10 cellular contexts compared by ENCODE assay signal in genomic region chr10:69051710-69052487, GRCh38. TPM values are rescaled to one million over a fixed set of nuclear protein-coding genes. Genes with fewer than 3 reads are reported as not detected.
DNase-seq lines count a peak whose midpoint lies in the region; ATAC-seq, FAIRE-seq and TF ChIP-seq lines count a peak whose summit lies in the region.
"Had no signal": no experiment of that assay in that cellular context is flagged by ENCODE, and none has a peak within 500 bp of the region (broad histone marks: within the 10 kb centered on the region; RNA-seq: fewer than 3 reads in every experiment).

No MANE protein-coding gene starts in this region.

- no peaks in the 10 kb centered on the region for H3K9me1 ChIP-seq in K562 (ENCODE audit: control insufficient read depth, insufficient read depth, low read length)

- TF ChIP-seq POLR2A in HepG2 (IDR thresholded peaks at IDR 0.05; ENCODE audit: insufficient read depth in 1 of 2, low read depth in 2 of 2, low read length in 2 of 2) (no peak), K562 (conservative IDR thresholded peaks at IDR 0.05) (no peak), right lobe of liver (IDR thresholded peaks at IDR 0.05) (no peak), transverse colon (IDR thresholded peaks at IDR 0.05) (no peak)

- H3K4me3 ChIP-seq in liver (ENCODE audit: low read depth in 1 of 3, low read length in 3 of 3) (no peak overlapping the region), HepG2 (replicated peaks in 1 of 3; ENCODE audit: insufficient read depth in 1 of 3, low read depth in 2 of 3, low read length in 3 of 3) (no peak overlapping the region), K562 (no peak overlapping the region), right lobe of liver (no peak overlapping the region), transverse colon (no peak overlapping the region), brain microvascular endothelial cell (ENCODE audit: low read depth, low read length) (no peak overlapping the region)

- H2AFZ ChIP-seq in HepG2 (ENCODE audit: low read length) (no peak overlapping the region), K562 (ENCODE audit: low read depth, low read length) (peak overlapping the region; percentile 56; the same call in 1 of the 2 replicates)

- H4K20me1 ChIP-seq in HepG2 (ENCODE audit: insufficient read depth, low read length) (no peaks in the 10 kb centered on the region), K562 (replicated peaks; ENCODE audit: control insufficient read depth, insufficient read depth, low read length) (no peaks in the 10 kb centered on the region)

- intact Hi-C loops in HepG2 (cut with micrococcal nuclease; ENCODE audit: unreplicated experiment), result no loop called here
- intact Hi-C loops in K562 (cut with micrococcal nuclease), result no loop called here
- intact Hi-C loops in right lobe of liver (cut with DNase I), result no loop called here
- intact Hi-C loops in transverse colon (cut with DNase I; ENCODE audit: low total_unique reads), result no loop called here

- POLR2A ChIA-PET in HepG2 (lab: Yijun Ruan, JAX), result no interaction called here
- POLR2A ChIA-PET in K562 (lab: Yijun Ruan, JAX), result interaction anchor here (0.6 to 1.1 kb wide), 5 partner anchors 12 to 49 kb away, joined by 3 to 4 read pairs (median 3); no protein-coding TSS in a partner anchor

- DNase-seq in HepG2 (ENCODE audit: low spot score) (no peak), K562 (ENCODE audit: extremely low read depth in 1 of 4, low spot score in 3 of 4) (no peak), right lobe of liver (no peak), transverse colon (no peak), KG1 (lab: John Stamatoyannopoulos, UW) (no peak), NCI-H1417 (lab: John Stamatoyannopoulos, UW) (no peak), brain microvascular endothelial cell (no peak)
- DNase-seq: activated naive CD4-positive, alpha-beta T cell; central memory CD4-positive, alpha-beta T cell had no signal

- in situ Hi-C loops in HepG2 (cut with HindIII; ENCODE audit: extremely low pct_ligation_motif_present, low pct_unique_long_range_greater_than_20kb), result no loop called here
- in situ Hi-C loops in K562 (cut with MboI), result no loop called here
- in situ Hi-C loops in transverse colon (cut with MboI; ENCODE audit: low pct_ligation_motif_present in 1 of 4, low pct_unique_long_range_greater_than_20kb in 1 of 4, low sequenced_read_pairs in 3 of 4), result no loop called here
- in situ Hi-C loops in brain microvascular endothelial cell (cut with HindIII; ENCODE audit: low pct_ligation_motif_present, low sequenced_read_pairs), result no loop called here

- H3K9ac ChIP-seq in liver (ENCODE audit: low read depth in 1 of 2, low read length in 2 of 2) (no peak overlapping the region), HepG2 (ENCODE audit: insufficient read depth, low read depth, low read length) (no peak overlapping the region), K562 (ENCODE audit: insufficient read depth in 1 of 2, low read depth in 2 of 2, low read length in 2 of 2) (no peak overlapping the region)

- H3K27me3 ChIP-seq in liver (ENCODE audit: control insufficient read depth in 4 of 4, insufficient read depth in 4 of 4, low read length in 3 of 4), result no peaks in the 10 kb centered on the region
- H3K27me3 ChIP-seq in HepG2 (ENCODE audit: control insufficient read depth in 1 of 2, insufficient read depth in 2 of 2, low read length in 2 of 2), result peaks cover 2 to 7% of the 10 kb centered on the region in 2 experiments; a peak in 1 of 5 replicates
- H3K27me3 ChIP-seq in K562 (ENCODE audit: control insufficient read depth in 2 of 2, insufficient read depth in 2 of 2, low read length in 2 of 2), result no peaks in the 10 kb centered on the region
- H3K27me3 ChIP-seq in right lobe of liver, result no peaks in the 10 kb centered on the region
- H3K27me3 ChIP-seq in transverse colon, result no peaks in the 10 kb centered on the region
- no peaks in the 10 kb centered on the region for H3K27me3 ChIP-seq in brain microvascular endothelial cell (replicated peaks)

- H3K4me1 ChIP-seq in liver (ENCODE audit: control insufficient read depth in 4 of 4, insufficient read depth in 4 of 4, low read length in 3 of 4), result no peaks in the 10 kb centered on the region
- peaks cover 17% of the 10 kb centered on the region for H3K4me1 ChIP-seq in HepG2 (ENCODE audit: insufficient read depth, low read length)
- H3K4me1 ChIP-seq in K562 (replicated peaks in 1 of 2; ENCODE audit: control insufficient read depth in 2 of 2, insufficient read depth in 2 of 2, low read length in 2 of 2), result peaks cover 5 to 15% of the 10 kb centered on the region in 2 experiments; a peak in 4 of 5 replicates
- no peaks in the 10 kb centered on the region for H3K4me1 ChIP-seq in right lobe of liver
- H3K4me1 ChIP-seq in transverse colon, result no peaks in the 10 kb centered on the region

- BruUV-seq in HepG2 (replicated peaks; lab: Mats Ljungman, UMichigan) (no TSS peak), K562 (replicated peaks; lab: Mats Ljungman, UMichigan) (no TSS peak)

- H3K79me2 ChIP-seq in HepG2 (ENCODE audit: insufficient read depth, low read length) (no peaks in the 10 kb centered on the region), K562 (ENCODE audit: control insufficient read depth, insufficient read depth, low read length) (no peaks in the 10 kb centered on the region)

- H3K36me3 ChIP-seq in liver (ENCODE audit: control insufficient read depth in 4 of 4, insufficient read depth in 3 of 4, low read depth in 1 of 4, low read length in 3 of 4) (no peaks in the 10 kb centered on the region), HepG2 (replicated peaks in 1 of 2; ENCODE audit: control insufficient read depth in 1 of 2, insufficient read depth in 2 of 2, low read length in 2 of 2) (no peaks in the 10 kb centered on the region), K562 (ENCODE audit: control insufficient read depth, insufficient read depth, low read length) (no peaks in the 10 kb centered on the region), right lobe of liver (no peaks in the 10 kb centered on the region), transverse colon (no peaks in the 10 kb centered on the region), brain microvascular endothelial cell (replicated peaks) (no peaks in the 10 kb centered on the region)

- CTCF ChIA-PET in HepG2 (lab: Yijun Ruan, JAX; ENCODE audit: low intra/inter-chr PET ratio, low total read pairs), result no interaction called here
- CTCF ChIA-PET in K562 (lab: Yijun Ruan, JAX; ENCODE audit: low intra/inter-chr PET ratio), result no interaction called here

- peak overlapping the region; percentile 31 to 37 for H3K27ac ChIP-seq in liver (ENCODE audit: low read depth in 1 of 2, low read length in 2 of 2)
- H3K27ac ChIP-seq in HepG2 (ENCODE audit: extremely low read length, insufficient read depth, low read length), result no peak overlapping the region
- H3K27ac ChIP-seq in K562 (ENCODE audit: extremely low read depth, low read depth, low read length), result no peak overlapping the region
- peak overlapping the region in 2 of 3 donors; percentile 20 to 27 for H3K27ac ChIP-seq in right lobe of liver
- H3K27ac ChIP-seq in transverse colon, result peak overlapping the region; percentile 21 to 41 (median 38)
- no peak overlapping the region for H3K27ac ChIP-seq in brain microvascular endothelial cell

- no peak overlapping the region for H3K4me2 ChIP-seq in HepG2 (ENCODE audit: low read depth, low read length)
- H3K4me2 ChIP-seq in K562 (ENCODE audit: insufficient read depth, low read length), result no peak overlapping the region

- no peak for TF ChIP-seq CTCF in liver (IDR thresholded peaks at IDR 0.05; ENCODE audit: low read depth, low read length, missing input control)
- no peak for TF ChIP-seq CTCF in HepG2 (CRISPR knock-in tag; IDR thresholded peaks at IDR 0.05)
- TF ChIP-seq CTCF in K562 (IDR thresholded peaks at IDR 0.05 in 2 of 3, conservative IDR thresholded peaks at IDR 0.05 in 1 of 3; ENCODE audit: insufficient read depth in 2 of 3, low read depth in 1 of 3, low read length in 3 of 3), result no peak
- no peak for TF ChIP-seq CTCF in right lobe of liver (IDR thresholded peaks at IDR 0.05)
- no peak for TF ChIP-seq CTCF in transverse colon (IDR thresholded peaks at IDR 0.05)
- TF ChIP-seq CTCF in brain microvascular endothelial cell (IDR thresholded peaks at IDR 0.05; ENCODE audit: low read depth, low read length, missing control alignments), result no peak

- 77% methylated on average over 10 of the region's 10 CpGs for WGBS in liver
- 24% methylated on average over 10 of the region's 10 CpGs for WGBS in HepG2 (ENCODE audit: low lambda C conversion rate)
- 26% methylated on average over 10 of the region's 10 CpGs for WGBS in K562 (ENCODE audit: insufficient coverage, low coverage, missing lambda C conversion rate)
- WGBS in right lobe of liver (ENCODE audit: insufficient coverage, low coverage, low lambda C conversion rate, missing lambda C conversion rate), result 72% methylated on average over 9 of the region's 10 CpGs
- WGBS in transverse colon (ENCODE audit: low coverage in 1 of 2), 2 donors, result 78 to 86% methylated on average over 7 to 10 of the region's 10 CpGs

- H3K9me3 ChIP-seq in liver (ENCODE audit: control insufficient read depth in 4 of 4, low read length in 3 of 4) (no peaks in the 10 kb centered on the region), HepG2 (ENCODE audit: low read length) (no peaks in the 10 kb centered on the region), K562 (replicated peaks; ENCODE audit: control insufficient read depth, insufficient read depth, low read depth, low read length) (no peaks in the 10 kb centered on the region), right lobe of liver (no peaks in the 10 kb centered on the region), transverse colon (no peaks in the 10 kb centered on the region)

- TF ChIP-seq EP300 in HepG2 (IDR thresholded peaks at IDR 0.05; ENCODE audit: low read depth in 2 of 2, low read length in 2 of 2) (no peak), HepG2 (CRISPR knock-in tag; IDR thresholded peaks at IDR 0.05; ENCODE audit: borderline replicate concordance) (no peak), K562 (IDR thresholded peaks at IDR 0.05; ENCODE audit: low read length) (no peak), transverse colon (IDR thresholded peaks at IDR 0.05; ENCODE audit: low read depth) (no peak)

- no peak for FAIRE-seq in HepG2 (lab: Jason Lieb, UNC)
- no peak for FAIRE-seq in K562 (lab: Jason Lieb, UNC)

- ATAC-seq in HepG2 (no peak), K562 (no peak), right lobe of liver (peak; percentile 23 to 46 (median 31))

- no peak for TF ChIP-seq RAD21 in liver (IDR thresholded peaks at IDR 0.05)
- no peak for TF ChIP-seq RAD21 in HepG2 (CRISPR knock-in tag; IDR thresholded peaks at IDR 0.05)
- TF ChIP-seq RAD21 in K562 (CRISPR knock-in tag; conservative IDR thresholded peaks at IDR 0.05 in 1 of 2, IDR thresholded peaks at IDR 0.05 in 1 of 2), result no peak

RNA-seq across cellular contexts. Expression of gene SRGN, which starts 36.0 kb away (rescaled TPM):
- total RNA-seq in liver (100 to 1,000 TPM in 1 of 2 donors, 10 to 100 TPM in 1; 32.2 to 305 TPM), HepG2 (2016; rRNA removed; fragmentation: Illumina TruSeq; extraction: Trizol) (0.09 TPM in 1 of 2 replicates, not detected in the other), K562 (2014; rRNA removed) (147 and 180 TPM in 2 replicates), K562 (2014; rRNA removed; fragmentation: Illumina TruSeq; extraction: Trizol) (256 and 289 TPM in 2 replicates), K562 (2015; rRNA removed; fragmentation: Illumina TruSeq; extraction: Trizol) (149 and 165 TPM in 2 replicates), K562 (2021) (173 and 193 TPM in 2 replicates), right lobe of liver (10 to 100 TPM; 20.0 to 95.1 (median 31.9) TPM), transverse colon (10 to 100 TPM in 3 of 4 donors, 1 to 10 TPM in 1; 9.0 to 83.8 (median 20.3) TPM)
- polyA plus RNA-seq in liver (10 to 100 TPM; 19.5 to 50.3 TPM), HepG2 (2011; rRNA removed) (not detected in 2 replicates), K562 (2011; rRNA removed) (124 and 136 TPM in 2 replicates), K562 (2014; fragmentation: Illumina TruSeq; extraction: Trizol) (259 and 284 TPM in 2 replicates), K562 (2014; fragmentation: Nextera tagmentation; extraction: Ambion mirVana) (100 to 1,000 TPM; 275 to 304 TPM), K562 (2014; rRNA removed) (169 and 189 TPM in 2 replicates)
- not detected in 2 replicates for total RNA-seq in HepG2 (2016; cell fraction: cytosol; rRNA removed; fragmentation: Illumina TruSeq; extraction: Trizol; ENCODE audit: low read depth)
- not detected in 2 replicates for total RNA-seq in HepG2 (2016; cell fraction: insoluble cytoplasmic fraction; rRNA removed; fragmentation: Illumina TruSeq; extraction: Trizol)
- not detected in 2 replicates for total RNA-seq in HepG2 (2016; cell fraction: membrane; rRNA removed; fragmentation: Illumina TruSeq; extraction: Trizol)
- not detected in 2 replicates for total RNA-seq in HepG2 (2016; cell fraction: nucleus; rRNA removed; fragmentation: Illumina TruSeq; extraction: Trizol)
- polyA plus RNA-seq in HepG2 (2011; cell fraction: cytosol; rRNA removed), result 0.12 and 0.15 TPM in 2 replicates
- polyA plus RNA-seq in HepG2 (2011; cell fraction: nucleus; rRNA removed), result 0.14 TPM in 1 of 2 replicates, not detected in the other
- polyA plus RNA-seq in HepG2 (2012), result 0.21 TPM in 1 of 2 replicates, not detected in the other
- polyA plus RNA-seq in HepG2 (2016; cell fraction: cytosol; fragmentation: Illumina TruSeq; extraction: Trizol; ENCODE audit: low read depth), result not detected in 2 replicates
- not detected in 2 replicates for polyA plus RNA-seq in HepG2 (2016; cell fraction: insoluble cytoplasmic fraction; fragmentation: Illumina TruSeq; extraction: Trizol; ENCODE audit: low read depth)
- polyA plus RNA-seq in HepG2 (2016; cell fraction: membrane; fragmentation: Illumina TruSeq; extraction: Trizol; ENCODE audit: low read depth), result not detected in 2 replicates
- not detected in 2 replicates for polyA plus RNA-seq in HepG2 (2016; cell fraction: nucleus; fragmentation: Illumina TruSeq; extraction: Trizol; ENCODE audit: insufficient read depth, low read depth)
- 0.16 and 2.3 TPM in 2 replicates for polyA minus RNA-seq in HepG2 (2011; rRNA and poly(A)+ RNA removed; ENCODE audit: low replicate concordance)
- polyA minus RNA-seq in HepG2 (2011; cell fraction: cytosol; rRNA and poly(A)+ RNA removed), result not detected in 2 replicates
- polyA minus RNA-seq in HepG2 (2011; cell fraction: nucleus; rRNA and poly(A)+ RNA removed), result not detected in 2 replicates
- total RNA-seq in K562 (2011; cell fraction: chromatin; rRNA removed; ENCODE audit: low replicate concordance), result 88.1 and 137 TPM in 2 replicates
- total RNA-seq in K562 (2011; cell fraction: nucleolus; rRNA removed), result 154 and 205 TPM in 2 replicates
- total RNA-seq in K562 (2011; cell fraction: nucleoplasm; rRNA removed), result 184 and 200 TPM in 2 replicates
- polyA plus RNA-seq in K562 (2011; cell fraction: cytosol; rRNA removed), result 61.8 and 105 TPM in 2 replicates
- 20.2 and 32.5 TPM in 2 replicates for polyA plus RNA-seq in K562 (2011; cell fraction: nucleus; rRNA removed)
- polyA plus RNA-seq in K562 (2012), result 208 and 216 TPM in 2 replicates
- polyA minus RNA-seq in K562 (2011; rRNA and poly(A)+ RNA removed), result 80.5 and 89.5 TPM in 2 replicates
- polyA minus RNA-seq in K562 (2011; cell fraction: cytosol; rRNA and poly(A)+ RNA removed), result 42.2 and 44.1 TPM in 2 replicates
- polyA minus RNA-seq in K562 (2011; cell fraction: nucleus; rRNA and poly(A)+ RNA removed), result 5.8 and 12.2 TPM in 2 replicates

Comparison
In these comparisons a context has a peak if more than half of its experiments do, and no peak if none do; other contexts are left out.
1. H3K27ac ChIP-seq: peak in liver (2 of 2), right lobe of liver (2 of 3) and transverse colon (4 of 4); none in HepG2 (single experiment), K562 (single experiment) and brain microvascular endothelial cell (single experiment).
2. ATAC-seq: peak in right lobe of liver (4 of 4); none in HepG2 (single experiment) and K562 (single experiment).
3. RNA of gene SRGN, which starts 36.0 kb away (total RNA-seq): 32.2 to 305 TPM in liver, 88.1 to 289 TPM in K562, 20.0 to 95.1 TPM in right lobe of liver and 9.0 to 83.8 TPM in transverse colon; 0.09 TPM in HepG2; every median in the first group is over 4 times any median in the second.